In genomic region chr13:108779308-108779707, GRCh38 we compare ENCODE assay signal across 30 cellular contexts.
"Had no signal": no experiment of that assay in that cellular context is flagged by ENCODE, and none has a peak within 500 bp of the region (broad histone marks: within the 10 kb centered on the region; RNA-seq: fewer than 3 reads in every experiment).

No MANE protein-coding gene starts in this region.

- H2AFZ ChIP-seq: hepatocyte, parathyroid adenoma had no signal

- ATAC-seq: activated CD8-positive, alpha-beta memory T cell treated with anti-CD3 and anti-CD28 coated beads, Interleukin-2, amount 10 ng/mL, durations not matched to agents 7 days and 5 days; activated CD8-positive, alpha-beta T cell treated with anti-CD3 and anti-CD28 coated beads, Interleukin-2, amount 10 ng/mL, durations not matched to agents 7 days and 5 days; activated T-cell treated with anti-CD3 and anti-CD28 coated beads, Interleukin-2, amount 50 U/mL, for 72 hours; body of pancreas; effector memory CD8-positive, alpha-beta T cell; gastroesophageal sphincter; naive thymus-derived CD8-positive, alpha-beta T cell; psoas muscle; stimulated activated naive B cell treated with anti-CD40 and anti-IgM and Interleukin-4, amounts not matched to agents 10 μg/mL and 1 μg/mL and 100 μg/mL, for 72 hours; upper lobe of right lung had no signal

- H3K36me3 ChIP-seq: gastroesophageal sphincter, sigmoid colon, stomach, thyroid gland, upper lobe of right lung had no signal

- H3K27me3 ChIP-seq: body of pancreas, gastroesophageal sphincter, hepatocyte, sigmoid colon, stomach, thyroid gland, upper lobe of right lung had no signal

- H3K4me3 Mint-ChIP-seq: activated CD8-positive, alpha-beta memory T cell treated with anti-CD3 and anti-CD28 coated beads, Interleukin-2, amount 10 ng/mL, durations not matched to agents 7 days and 5 days; activated CD8-positive, alpha-beta T cell treated with anti-CD3 and anti-CD28 coated beads, Interleukin-2, amount 10 ng/mL, durations not matched to agents 7 days and 5 days; activated naive CD8-positive, alpha-beta T cell; activated T-cell treated with anti-CD3 and anti-CD28 coated beads, Interleukin-2, amount 50 U/mL, for 72 hours; effector memory CD8-positive, alpha-beta T cell; immature natural killer cell; naive thymus-derived CD8-positive, alpha-beta T cell; neural crest cell; stimulated activated naive B cell treated with anti-CD40 and anti-IgM and Interleukin-4, amounts not matched to agents 10 μg/mL and 1 μg/mL and 100 μg/mL, for 72 hours; T-helper 2 cell treated with Interferon-gamma antibody and Interleukin-4, amounts not matched to agents 5 μg/mL and 100 μg/mL, for 36 hours had no signal

- H3K27ac ChIP-seq: body of pancreas, gastroesophageal sphincter, hepatocyte, parathyroid adenoma, psoas muscle, sigmoid colon, stomach, thyroid gland, upper lobe of right lung had no signal

- H3K4me2 ChIP-seq: hepatocyte had no signal

- H3K9ac ChIP-seq: parathyroid adenoma had no signal

- DNase-seq: activated CD4-positive, alpha-beta T cell treated with anti-CD3 and anti-CD28 coated beads for 1 hour; activated CD4-positive, alpha-beta T cell treated with anti-CD3 and anti-CD28 coated beads, Interleukin-2, amount 50 U/mL, for 1 hour; activated CD8-positive, alpha-beta memory T cell treated with anti-CD3 and anti-CD28 coated beads, Interleukin-2, amount 10 ng/mL, durations not matched to agents 7 days and 5 days; activated CD8-positive, alpha-beta T cell treated with anti-CD3 and anti-CD28 coated beads, Interleukin-2, amount 10 ng/mL, durations not matched to agents 7 days and 5 days; activated naive CD4-positive, alpha-beta T cell treated with Interleukin-2 at 50 U/mL for 16 hours; activated T-cell treated with anti-CD3 and anti-CD28 coated beads, Interleukin-2, amount 50 U/mL, for 72 hours; aorta; body of pancreas; dermis blood vessel endothelial cell; effector memory CD8-positive, alpha-beta T cell; immature natural killer cell; kidney; naive thymus-derived CD8-positive, alpha-beta T cell; occipital lobe; psoas muscle; sigmoid colon; small intestine; stimulated activated CD4-positive, alpha-beta T cell treated with anti-CD3 and anti-CD28 coated beads, Interleukin-1b, Interleukin-23, amount 100 ng/mL, for 48 hours; stimulated activated CD4-positive, alpha-beta T cell treated with anti-CD3 and anti-CD28 coated beads, Interleukin-4, amount 100 ng/mL, for 4 hours; stimulated activated naive B cell treated with anti-CD40 and anti-IgM and Interleukin-4, amounts not matched to agents 10 μg/mL and 1 μg/mL and 100 μg/mL, for 72 hours; stomach; T-helper 1 cell; thyroid gland; upper lobe of right lung had no signal

- H3K9me3 Mint-ChIP-seq: T-helper 2 cell treated with Interferon-gamma antibody and Interleukin-4, amounts not matched to agents 5 μg/mL and 100 μg/mL, for 36 hours had no signal

- H3K4me1 Mint-ChIP-seq: activated CD8-positive, alpha-beta memory T cell treated with anti-CD3 and anti-CD28 coated beads, Interleukin-2, amount 10 ng/mL, durations not matched to agents 7 days and 5 days; immature natural killer cell; naive thymus-derived CD8-positive, alpha-beta T cell; stimulated activated naive B cell treated with anti-CD40 and anti-IgM and Interleukin-4, amounts not matched to agents 10 μg/mL and 1 μg/mL and 100 μg/mL, for 72 hours had no signal

- H3K4me1 ChIP-seq: body of pancreas, gastroesophageal sphincter, parathyroid adenoma, psoas muscle, sigmoid colon, stomach, thyroid gland, upper lobe of right lung had no signal

- H3K4me3 ChIP-seq: body of pancreas, gastroesophageal sphincter, hepatocyte, psoas muscle, sigmoid colon, stomach, thyroid gland, upper lobe of right lung had no signal

- H3K27me3 Mint-ChIP-seq: activated CD8-positive, alpha-beta memory T cell treated with anti-CD3 and anti-CD28 coated beads, Interleukin-2, amount 10 ng/mL, durations not matched to agents 7 days and 5 days; activated naive CD8-positive, alpha-beta T cell; effector memory CD8-positive, alpha-beta T cell; naive thymus-derived CD8-positive, alpha-beta T cell; stimulated activated naive B cell treated with anti-CD40 and anti-IgM and Interleukin-4, amounts not matched to agents 10 μg/mL and 1 μg/mL and 100 μg/mL, for 72 hours had no signal

- H3K36me3 Mint-ChIP-seq: activated CD8-positive, alpha-beta memory T cell treated with anti-CD3 and anti-CD28 coated beads, Interleukin-2, amount 10 ng/mL, durations not matched to agents 7 days and 5 days; activated naive CD8-positive, alpha-beta T cell; immature natural killer cell; naive thymus-derived CD8-positive, alpha-beta T cell; stimulated activated naive B cell treated with anti-CD40 and anti-IgM and Interleukin-4, amounts not matched to agents 10 μg/mL and 1 μg/mL and 100 μg/mL, for 72 hours had no signal

- H3K9me3 ChIP-seq: body of pancreas, gastroesophageal sphincter, psoas muscle, sigmoid colon, stomach, thyroid gland, upper lobe of right lung had no signal
